In genomic region chr4:110075083-110075738, GRCh38 we compare ENCODE assay signal across 17 cellular contexts.
DNase-seq lines count a peak whose midpoint lies in the region; ATAC-seq lines count a peak whose summit lies in the region.
"Had no signal": no experiment of that assay in that cellular context is flagged by ENCODE, and none has a peak within 500 bp of the region (broad histone marks: within the 10 kb centered on the region; RNA-seq: fewer than 3 reads in every experiment).

No MANE protein-coding gene starts in this region.

- DNase-seq in T-helper 2 cell treated with Interferon-gamma antibody and Interleukin-4, amounts not matched to agents 5 μg/mL and 100 μg/mL, for 36 hours (ENCODE audit: low spot score): no peak
- DNase-seq in T-helper 2 cell: no peak
- no peak for DNase-seq in natural killer cell treated with Interleukin-12 subunit alpha and Interleukin-12 subunit beta and Interleukin-15 and Interleukin-18, amount 100 ng/mL, for 72 hours (ENCODE audit: low spot score)
- DNase-seq in NCI-H1436 treated with DMSO at 0.1 percent for 48 hours (lab: John Stamatoyannopoulos, UW): no peak
- no peak for DNase-seq in left cardiac atrium
- DNase-seq: activated CD4-positive, alpha-beta T cell treated with anti-CD3 and anti-CD28 coated beads, Interleukin-2, amount 50 U/mL, for 4 hours; glutamatergic neuron; IMR-90; mammary epithelial cell; naive thymus-derived CD4-positive, alpha-beta T cell; NCI-H526 treated with DMSO at 0.1 percent for 48 hours; posterior cingulate gyrus; stimulated activated CD4-positive, alpha-beta T cell treated with anti-CD3 and anti-CD28 coated beads, Interleukin-4, amount 100 ng/mL, for 4 hours had no signal

- peaks cover 14% of the 10 kb centered on the region for H3K4me1 Mint-ChIP-seq in T-helper 2 cell treated with Interferon-gamma antibody and Interleukin-4, amounts not matched to agents 5 μg/mL and 100 μg/mL, for 36 hours (ENCODE audit: low read depth)
- peaks cover 20% of the 10 kb centered on the region in 2 donors for H3K4me1 Mint-ChIP-seq in natural killer cell treated with Interleukin-12 subunit alpha and Interleukin-12 subunit beta and Interleukin-15 and Interleukin-18, amount 100 ng/mL, for 72 hours (ENCODE audit: low read depth in 2 of 2)

- no peak overlapping the region for H3K4me3 Mint-ChIP-seq in T-helper 2 cell treated with Interferon-gamma antibody and Interleukin-4, amounts not matched to agents 5 μg/mL and 100 μg/mL, for 36 hours
- peak overlapping the region; percentile 15 for H3K4me3 Mint-ChIP-seq in natural killer cell treated with Interleukin-12 subunit alpha and Interleukin-12 subunit beta and Interleukin-15 and Interleukin-18, amount 100 ng/mL, for 72 hours
- H3K4me3 Mint-ChIP-seq: activated T-helper 1 cell treated with anti-CD3 and anti-CD28 coated beads, Interleukin-12 subunit alpha, Interleukin-12 subunit beta, Interleukin-2, Interleukin-4 antibody, amounts not matched to agents 30 ng/mL and 10 ng/mL and 1 ng/mL, durations not matched to agents 14 hours and 24 hours and 36 hours; naive thymus-derived CD4-positive, alpha-beta T cell had no signal

- ATAC-seq in HG02642 (IDR thresholded peaks at IDR 0.05; ENCODE audit: poor library complexity, unreplicated experiment): peak; percentile 73
- peak; percentile 65 for ATAC-seq in HG03460 (IDR thresholded peaks at IDR 0.05; ENCODE audit: unreplicated experiment)
- peak in 1 of 2 donors; percentile 52 for ATAC-seq in natural killer cell treated with Interleukin-12 subunit alpha and Interleukin-12 subunit beta and Interleukin-15 and Interleukin-18, amount 100 ng/mL, for 72 hours
- ATAC-seq in left cardiac atrium: no peak
- no peak for ATAC-seq in GM18873 (IDR thresholded peaks at IDR 0.05; ENCODE audit: low FRiP score, unreplicated experiment)
- ATAC-seq: naive thymus-derived CD4-positive, alpha-beta T cell had no signal

- intact Hi-C loops in left cardiac atrium (cut with DNase I): no loop called here

- H3K36me3 Mint-ChIP-seq in T-helper 2 cell treated with Interferon-gamma antibody and Interleukin-4, amounts not matched to agents 5 μg/mL and 100 μg/mL, for 36 hours (ENCODE audit: low read depth): peaks cover 25% of the 10 kb centered on the region
- peaks cover 7% of the 10 kb centered on the region for H3K36me3 Mint-ChIP-seq in natural killer cell treated with Interleukin-12 subunit alpha and Interleukin-12 subunit beta and Interleukin-15 and Interleukin-18, amount 100 ng/mL, for 72 hours

- H3K27ac Mint-ChIP-seq in T-helper 2 cell treated with Interferon-gamma antibody and Interleukin-4, amounts not matched to agents 5 μg/mL and 100 μg/mL, for 36 hours: peak overlapping the region; percentile 43
- H3K27ac Mint-ChIP-seq in natural killer cell treated with Interleukin-12 subunit alpha and Interleukin-12 subunit beta and Interleukin-15 and Interleukin-18, amount 100 ng/mL, for 72 hours: peak overlapping the region; percentile 50 to 72
- H3K27ac Mint-ChIP-seq: activated T-helper 1 cell treated with anti-CD3 and anti-CD28 coated beads, Interleukin-12 subunit alpha, Interleukin-12 subunit beta, Interleukin-2, Interleukin-4 antibody, amounts not matched to agents 30 ng/mL and 10 ng/mL and 1 ng/mL, durations not matched to agents 14 hours and 24 hours and 36 hours; naive thymus-derived CD4-positive, alpha-beta T cell had no signal

- peaks cover 18% of the 10 kb centered on the region for H3K9me3 Mint-ChIP-seq in T-helper 2 cell treated with Interferon-gamma antibody and Interleukin-4, amounts not matched to agents 5 μg/mL and 100 μg/mL, for 36 hours
- no peaks in the 10 kb centered on the region for H3K9me3 Mint-ChIP-seq in natural killer cell treated with Interleukin-12 subunit alpha and Interleukin-12 subunit beta and Interleukin-15 and Interleukin-18, amount 100 ng/mL, for 72 hours

- no peaks in the 10 kb centered on the region for H3K27me3 Mint-ChIP-seq in T-helper 2 cell treated with Interferon-gamma antibody and Interleukin-4, amounts not matched to agents 5 μg/mL and 100 μg/mL, for 36 hours (ENCODE audit: low read depth)
- no peaks in the 10 kb centered on the region for H3K27me3 Mint-ChIP-seq in natural killer cell treated with Interleukin-12 subunit alpha and Interleukin-12 subunit beta and Interleukin-15 and Interleukin-18, amount 100 ng/mL, for 72 hours
- H3K27me3 Mint-ChIP-seq: naive thymus-derived CD4-positive, alpha-beta T cell had no signal

Comparison
In these comparisons a context has a peak if more than half of its experiments do, and no peak if none do; other contexts are left out.
1. ATAC-seq: peak in HG02642 (single experiment) and HG03460 (single experiment); none in left cardiac atrium (0 of 2) and GM18873 (single experiment).